ENCODE assay signal across 8 cellular contexts in the genomic region with DNA sequence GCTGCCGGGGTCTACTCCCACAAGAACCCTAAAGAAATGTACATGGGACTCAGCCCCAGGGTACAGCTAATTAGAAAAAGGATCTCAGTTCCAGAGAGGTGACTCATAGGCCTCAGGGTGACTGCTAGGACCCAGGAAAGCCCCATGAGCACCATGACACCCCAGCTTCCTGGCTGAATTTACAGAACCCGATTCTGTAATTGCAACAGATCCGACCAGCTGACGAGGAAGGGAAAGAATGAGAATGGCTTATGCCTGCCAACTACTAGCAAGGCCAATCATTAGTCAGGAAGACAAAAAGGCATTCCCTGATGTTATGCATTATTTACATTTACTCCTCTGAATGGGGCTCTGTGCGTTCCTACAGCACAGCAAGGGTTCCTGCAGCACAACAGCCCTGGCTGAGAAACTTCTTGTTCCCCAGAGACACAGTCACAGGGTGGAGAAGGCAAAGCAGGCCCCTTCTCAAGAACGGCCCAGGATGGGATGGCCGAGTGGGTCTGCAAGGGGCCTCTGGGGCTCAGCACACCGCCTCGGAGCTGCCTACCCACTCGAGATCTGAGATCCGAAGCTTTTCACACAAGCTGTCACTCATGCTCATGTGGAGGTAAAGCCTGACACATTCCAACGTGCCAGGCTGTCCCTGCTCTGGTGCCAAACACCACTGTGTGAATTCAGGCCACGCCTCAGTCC.
A peak's percentile ranks its signal among the peaks of the same experiment; 100 is the strongest.
DNase-seq lines count a peak whose midpoint lies in the region; ATAC-seq and TF ChIP-seq lines count a peak whose summit lies in the region.

No MANE protein-coding gene starts in this region.

- peaks cover 19% of the 10 kb centered on the region for H3K4me1 ChIP-seq in RWPE2 (ENCODE audit: insufficient read depth, poor library complexity, severe bottlenecking)

- in situ Hi-C loops in KBM-7 (cut with MboI; ENCODE audit: low pct_unique_long_range_greater_than_20kb, low sequenced_read_pairs) = no loop called here

- peaks cover 59% of the 10 kb centered on the region for H3K4me1 Mint-ChIP-seq in activated naive CD4-positive, alpha-beta T cell treated with anti-CD3 and anti-CD28 coated beads, Interleukin-2, amount 50 U/mL, for 24 hours

- H3K4me3 ChIP-seq in RWPE2 (ENCODE audit: severe bottlenecking) = no peak overlapping the region

- no peaks in the 10 kb centered on the region for H3K9me3 Mint-ChIP-seq in activated naive CD4-positive, alpha-beta T cell treated with anti-CD3 and anti-CD28 coated beads, Interleukin-2, amount 50 U/mL, for 24 hours

- H3K27me3 Mint-ChIP-seq in activated naive CD4-positive, alpha-beta T cell treated with anti-CD3 and anti-CD28 coated beads, Interleukin-2, amount 50 U/mL, for 24 hours = no peaks in the 10 kb centered on the region

- TF ChIP-seq CTCF in RWPE2 (IDR thresholded peaks at IDR 0.05; ENCODE audit: poor library complexity, severe bottlenecking) = no peak

- no peaks in the 10 kb centered on the region for H3K36me3 ChIP-seq in RWPE2 (ENCODE audit: low read depth)

- peak overlapping the region; percentile 74 for H3K27ac ChIP-seq in RWPE2 (ENCODE audit: poor library complexity, severe bottlenecking)

- peak; percentile 90 for ATAC-seq in RWPE2 (ENCODE audit: low read depth)

- peaks cover 2% of the 10 kb centered on the region for H3K36me3 Mint-ChIP-seq in activated naive CD4-positive, alpha-beta T cell treated with anti-CD3 and anti-CD28 coated beads, Interleukin-2, amount 50 U/mL, for 24 hours

- H3K9me3 ChIP-seq in RWPE2 (ENCODE audit: severe bottlenecking) = no peaks in the 10 kb centered on the region

- peak overlapping the region; percentile 43 for H3K4me3 Mint-ChIP-seq in activated naive CD4-positive, alpha-beta T cell treated with anti-CD3 and anti-CD28 coated beads, Interleukin-2, amount 50 U/mL, for 24 hours

- H3K27ac Mint-ChIP-seq in activated naive CD4-positive, alpha-beta T cell treated with anti-CD3 and anti-CD28 coated beads, Interleukin-2, amount 50 U/mL, for 24 hours = peak overlapping the region; percentile 79

- no peaks in the 10 kb centered on the region for H3K27me3 ChIP-seq in RWPE2 (ENCODE audit: insufficient read depth, poor library complexity, severe bottlenecking)

- DNase-seq in COLO829 (ENCODE audit: low spot score) = peak; percentile 86
- peak; percentile 98 for DNase-seq in HCEC 1CT
- peak; percentile 87 for DNase-seq in RWPE2 (ENCODE audit: low spot score)
- peak; percentile 99 for DNase-seq in iris pigment epithelial cell (ENCODE audit: low read depth)
- DNase-seq in stimulated activated CD4-positive, alpha-beta T cell treated with anti-CD3 and anti-CD28 coated beads, TNF-alpha, amount 100 ng/mL, for 1 hour (ENCODE audit: low read depth in 3 of 3, low spot score in 1 of 3) = peak in 2 of 3 donors; percentile 41 to 53
- no peak for DNase-seq in NCI-H510A (lab: John Stamatoyannopoulos, UW)
- DNase-seq in KBM-7 = no peak

Comparison
In these comparisons a context has a peak if more than half of its experiments do, and no peak if none do; other contexts are left out.
1. DNase-seq: peak in COLO829 (single experiment), HCEC 1CT (single experiment), RWPE2 (single experiment), iris pigment epithelial cell (single experiment) and stimulated activated CD4-positive, alpha-beta T cell treated with anti-CD3 and anti-CD28 coated beads, TNF-alpha, amount 100 ng/mL, for 1 hour (2 of 3); none in NCI-H510A (single experiment) and KBM-7 (single experiment).